In the genomic region with DNA sequence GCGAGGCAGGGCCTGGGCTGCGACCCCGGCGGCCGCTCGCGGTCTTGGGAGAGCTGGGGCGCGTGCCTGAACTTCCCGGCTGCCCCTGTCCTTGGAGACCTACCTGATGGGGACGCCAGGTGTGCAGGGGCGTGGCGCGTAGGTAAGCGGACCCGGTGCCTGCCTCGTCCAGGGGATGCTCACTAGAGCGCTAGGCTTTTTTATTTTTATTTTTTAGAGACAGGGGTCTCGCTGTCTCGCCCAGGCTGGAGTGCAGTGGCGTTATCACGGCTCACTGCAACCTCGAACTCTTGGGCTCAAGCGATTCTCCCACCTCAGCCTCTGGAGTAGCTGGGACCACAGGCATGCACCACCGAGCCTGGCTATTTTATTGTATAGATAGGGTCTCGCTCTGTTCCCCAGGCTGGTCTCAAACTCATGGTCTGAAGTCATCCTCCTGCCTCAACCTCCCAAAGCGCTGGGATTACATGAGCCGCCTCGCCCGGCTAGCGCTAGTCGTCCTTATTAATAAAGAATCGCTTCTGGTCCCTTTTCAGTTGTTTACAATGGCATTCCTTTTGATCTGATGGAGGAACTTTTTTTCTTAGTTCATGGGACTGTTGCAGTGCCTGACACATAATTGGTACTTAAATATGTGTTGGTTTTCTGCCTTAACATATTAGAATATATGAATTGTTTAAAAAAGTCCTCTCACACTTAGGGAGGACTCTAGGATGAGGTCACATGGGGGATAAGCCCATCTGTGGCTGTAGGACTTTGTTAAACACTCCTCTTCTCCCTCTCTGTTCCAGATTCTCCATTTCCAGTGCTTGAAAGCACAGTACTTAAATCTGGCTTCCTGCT, we compare ENCODE assay signal across 8 cellular contexts. TPM values are rescaled to one million over a fixed set of nuclear protein-coding genes. Genes with fewer than 3 reads are reported as not detected.
DNase-seq lines count a peak whose midpoint lies in the region; ATAC-seq and TF ChIP-seq lines count a peak whose summit lies in the region.

No MANE protein-coding gene starts in this region.

- TF ChIP-seq CTCF in foreskin fibroblast (IDR thresholded peaks at IDR 0.05; ENCODE audit: low read depth, low read length): no peak

- ATAC-seq in activated T-cell treated with anti-CD3 and anti-CD28 coated beads, Interleukin-2, amount 50 U/mL, for 4 hours: no peak
- ATAC-seq in GM18519 (IDR thresholded peaks at IDR 0.05; ENCODE audit: low FRiP score, unreplicated experiment): no peak

- peaks cover 14% of the 10 kb centered on the region for H3K4me1 Mint-ChIP-seq in activated T-cell treated with anti-CD3 and anti-CD28 coated beads, Interleukin-2, amount 50 U/mL, for 4 hours (ENCODE audit: low read depth)

- no peaks in the 10 kb centered on the region for H3K27me3 Mint-ChIP-seq in activated T-cell treated with anti-CD3 and anti-CD28 coated beads, Interleukin-2, amount 50 U/mL, for 4 hours (ENCODE audit: low read depth)

- in situ Hi-C loops in ACHN (cut with HindIII; ENCODE audit: low pct_ligation_motif_present, low pct_unique_long_range_greater_than_20kb, low sequenced_read_pairs): no loop called here

- H3K4me3 ChIP-seq in foreskin fibroblast (ENCODE audit: low read depth in 1 of 2, low read length in 2 of 2) (peak overlapping the region; percentile 85 to 87), skeletal muscle cell (ENCODE audit: low read depth, low read length) (peak overlapping the region; percentile 82)

- peaks cover 8% of the 10 kb centered on the region for H3K36me3 Mint-ChIP-seq in activated T-cell treated with anti-CD3 and anti-CD28 coated beads, Interleukin-2, amount 50 U/mL, for 4 hours (ENCODE audit: insufficient read depth)

- H3K9me3 Mint-ChIP-seq in activated T-cell treated with anti-CD3 and anti-CD28 coated beads, Interleukin-2, amount 50 U/mL, for 4 hours: no peaks in the 10 kb centered on the region

- DNase-seq in activated T-cell treated with anti-CD3 and anti-CD28 coated beads, Interleukin-2, amount 50 U/mL, for 4 hours: no peak
- DNase-seq in activated T-cell treated with anti-CD3 and anti-CD28 coated beads for 4 hours (no peak), SW480 (ENCODE audit: low spot score) (peak; percentile 69), foreskin fibroblast (peak in 1 of 2 donors; percentile 18), skeletal muscle cell (ENCODE audit: low read depth) (no peak), ACHN (no peak), NCI-H1436 (lab: John Stamatoyannopoulos, UW) (no peak)

- peak overlapping the region; percentile 85 for H3K4me3 Mint-ChIP-seq in activated T-cell treated with anti-CD3 and anti-CD28 coated beads, Interleukin-2, amount 50 U/mL, for 4 hours

RNA-seq across cellular contexts. Expression of a gene that starts 0.8 kb away (rescaled TPM):
- 10 to 100 TPM; 16.2 to 20.5 (median 17.1) TPM for total RNA-seq in activated T-cell treated with anti-CD3 and anti-CD28 coated beads, Interleukin-2, amount 50 U/mL, for 4 hours
